Comparison of ENCODE assay signal across 1 cellular context in the genomic region with DNA sequence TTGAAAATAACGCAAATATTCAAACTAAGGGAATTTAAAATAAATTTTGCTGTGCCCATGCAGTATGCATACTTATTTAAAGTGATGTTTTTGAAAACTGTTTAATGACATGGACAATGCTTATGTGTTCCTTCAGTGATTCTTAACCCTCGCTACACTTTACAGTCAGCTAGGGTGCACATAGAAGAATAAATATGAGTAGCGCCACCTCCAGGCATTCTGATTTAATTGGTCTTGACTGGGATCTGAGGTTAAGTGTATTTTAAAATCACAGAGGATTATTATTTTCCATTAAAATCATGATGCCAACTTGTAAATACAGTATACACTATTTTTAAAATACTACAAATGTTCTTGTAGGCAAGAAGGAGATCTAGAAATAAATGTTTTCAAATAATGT.
TF ChIP-seq lines count a peak whose summit lies in the region.

No MANE protein-coding gene starts in this region.

TF ChIP-seq in H1, 55 proteins besides CTCF, POLR2A, EP300 and RAD21:
- TF ChIP-seq EZH2 (IDR thresholded peaks at IDR 0.05; ENCODE audit: low read depth, low read length, severe bottlenecking): no peak
- no peak for TF ChIP-seq RNF2 (IDR thresholded peaks at IDR 0.05; ENCODE audit: borderline replicate concordance, low read depth, low read length, missing control alignments, poor library complexity, severe bottlenecking)
- TF ChIP-seq TCF12 (IDR thresholded peaks at IDR 0.05; ENCODE audit: low read depth, low read length): no peak
- TF ChIP-seq BACH1 (IDR thresholded peaks at IDR 0.05; ENCODE audit: low read length): no peak
- TF ChIP-seq SP2 (IDR thresholded peaks at IDR 0.05; ENCODE audit: low read length): no peak
- no peak for TF ChIP-seq GABPA (IDR thresholded peaks at IDR 0.05; ENCODE audit: borderline replicate concordance, insufficient read depth, low read length)
- TF ChIP-seq JUN (IDR thresholded peaks at IDR 0.05; ENCODE audit: low read depth, low read length): no peak
- TF ChIP-seq HDAC2 (IDR thresholded peaks at IDR 0.05; ENCODE audit: borderline replicate concordance in 1 of 2, low read depth in 2 of 2, low read length in 2 of 2): no peak
- no peak for TF ChIP-seq YY1 (IDR thresholded peaks at IDR 0.05; ENCODE audit: low read depth, low read length)
- no peak for TF ChIP-seq ATF2 (IDR thresholded peaks at IDR 0.05; ENCODE audit: low read length)
- TF ChIP-seq SP1 (IDR thresholded peaks at IDR 0.05; ENCODE audit: low read depth, low read length): no peak
- TF ChIP-seq SAP30 (IDR thresholded peaks at IDR 0.05; ENCODE audit: insufficient read depth, insufficient replicate concordance, low read length): no peak
- TF ChIP-seq RFX5 (IDR thresholded peaks at IDR 0.05; ENCODE audit: borderline replicate concordance, low read depth, low read length): no peak
- TF ChIP-seq CBX5 (IDR thresholded peaks at IDR 0.05; ENCODE audit: low read depth, low read length): no peak
- no peak for TF ChIP-seq TAF1 (IDR thresholded peaks at IDR 0.05; ENCODE audit: low read depth, low read length)
- no peak for TF ChIP-seq CHD1 (IDR thresholded peaks at IDR 0.05; ENCODE audit: low read depth, low read length)
